20 cellular contexts compared by ENCODE assay signal in genomic region chr6:9543649-9544048, GRCh38.
"Had no signal": no experiment of that assay in that cellular context is flagged by ENCODE, and none has a peak within 500 bp of the region (broad histone marks: within the 10 kb centered on the region; RNA-seq: fewer than 3 reads in every experiment).

No MANE protein-coding gene starts in this region.

- H3K4me2 ChIP-seq: hepatocyte had no signal

- H3K36me3 ChIP-seq: neutrophil, ovary, prostate gland, upper lobe of left lung had no signal

- H3K4me1 Mint-ChIP-seq: activated CD8-positive, alpha-beta memory T cell treated with anti-CD3 and anti-CD28 coated beads, Interleukin-2, amount 10 ng/mL, durations not matched to agents 7 days and 5 days; activated naive CD4-positive, alpha-beta T cell treated with anti-CD3 and anti-CD28 coated beads, Interleukin-2, amount 10 ng/mL, durations not matched to agents 7 days and 5 days had no signal

- ATAC-seq: activated CD8-positive, alpha-beta memory T cell treated with anti-CD3 and anti-CD28 coated beads, Interleukin-2, amount 10 ng/mL, durations not matched to agents 7 days and 5 days; activated CD8-positive, alpha-beta T cell treated with anti-CD3 and anti-CD28 coated beads for 36 hours; foreskin keratinocyte; left ventricle myocardium superior had no signal

- DNase-seq: activated CD4-positive, alpha-beta T cell treated with anti-CD3 and anti-CD28 coated beads for 48 hours; activated CD8-positive, alpha-beta memory T cell treated with anti-CD3 and anti-CD28 coated beads, Interleukin-2, amount 10 ng/mL, durations not matched to agents 7 days and 5 days; activated CD8-positive, alpha-beta T cell treated with anti-CD3 and anti-CD28 coated beads for 36 hours; activated effector memory CD4-positive, alpha-beta T cell treated with anti-CD3 and anti-CD28 coated beads, Interleukin-2, amount 50 U/mL, for 16 hours; activated naive CD4-positive, alpha-beta T cell treated with anti-CD3 and anti-CD28 coated beads, Interleukin-2, amount 10 ng/mL, durations not matched to agents 7 days and 5 days; activated T-cell treated with anti-CD3 and anti-CD28 coated beads for 4 hours; cortex of kidney; erythroblast; foreskin keratinocyte; left ventricle myocardium superior; ovary; stimulated activated CD4-positive, alpha-beta T cell treated with anti-CD3 and anti-CD28 coated beads, Interleukin-2, amount 100 ng/mL, for 48 hours; stimulated activated naive CD4-positive, alpha-beta T cell treated with Interleukin-2 at 50 U/mL for 16 hours; T1000; upper lobe of left lung had no signal

- H3K4me1 ChIP-seq: foreskin keratinocyte, prostate gland, upper lobe of left lung had no signal

- H3K9me3 Mint-ChIP-seq: activated CD8-positive, alpha-beta T cell treated with anti-CD3 and anti-CD28 coated beads for 36 hours; activated naive CD4-positive, alpha-beta T cell treated with anti-CD3 and anti-CD28 coated beads, Interleukin-2, amount 10 ng/mL, durations not matched to agents 7 days and 5 days; nephron; T-helper 1 cell treated with Interleukin-12 subunit alpha and Interleukin-12 subunit beta and Interleukin-4 antibody, amounts not matched to agents 30 μg/mL and 1 μg/mL, for 36 hours had no signal

- H3K27ac ChIP-seq: foreskin keratinocyte, hepatocyte, neutrophil, ovary, prostate gland, upper lobe of left lung had no signal

- H3K4me3 ChIP-seq: hepatocyte, ovary, prostate gland, upper lobe of left lung had no signal

- H3K27ac Mint-ChIP-seq: activated CD8-positive, alpha-beta memory T cell treated with anti-CD3 and anti-CD28 coated beads, Interleukin-2, amount 10 ng/mL, durations not matched to agents 7 days and 5 days; activated CD8-positive, alpha-beta T cell treated with anti-CD3 and anti-CD28 coated beads for 36 hours; activated naive CD4-positive, alpha-beta T cell treated with anti-CD3 and anti-CD28 coated beads, Interleukin-2, amount 10 ng/mL, durations not matched to agents 7 days and 5 days; nephron; T-helper 1 cell treated with Interleukin-12 subunit alpha and Interleukin-12 subunit beta and Interleukin-4 antibody, amounts not matched to agents 30 μg/mL and 1 μg/mL, for 36 hours had no signal

- H3K27me3 Mint-ChIP-seq: activated CD8-positive, alpha-beta memory T cell treated with anti-CD3 and anti-CD28 coated beads, Interleukin-2, amount 10 ng/mL, durations not matched to agents 7 days and 5 days; activated CD8-positive, alpha-beta T cell treated with anti-CD3 and anti-CD28 coated beads for 36 hours; activated naive CD4-positive, alpha-beta T cell treated with anti-CD3 and anti-CD28 coated beads, Interleukin-2, amount 10 ng/mL, durations not matched to agents 7 days and 5 days had no signal

- H3K36me3 Mint-ChIP-seq: activated CD8-positive, alpha-beta memory T cell treated with anti-CD3 and anti-CD28 coated beads, Interleukin-2, amount 10 ng/mL, durations not matched to agents 7 days and 5 days; activated naive CD4-positive, alpha-beta T cell treated with anti-CD3 and anti-CD28 coated beads, Interleukin-2, amount 10 ng/mL, durations not matched to agents 7 days and 5 days had no signal

- H3K27me3 ChIP-seq: foreskin keratinocyte, hepatocyte, neutrophil, ovary, upper lobe of left lung had no signal

- H2AFZ ChIP-seq: hepatocyte had no signal

- H3K79me2 ChIP-seq: hepatocyte had no signal

- H3K9me3 ChIP-seq: neutrophil, ovary, prostate gland, upper lobe of left lung had no signal

- H3K4me3 Mint-ChIP-seq: activated CD8-positive, alpha-beta memory T cell treated with anti-CD3 and anti-CD28 coated beads, Interleukin-2, amount 10 ng/mL, durations not matched to agents 7 days and 5 days; activated CD8-positive, alpha-beta T cell treated with anti-CD3 and anti-CD28 coated beads for 36 hours; activated naive CD4-positive, alpha-beta T cell treated with anti-CD3 and anti-CD28 coated beads, Interleukin-2, amount 10 ng/mL, durations not matched to agents 7 days and 5 days; nephron; T-helper 1 cell treated with Interleukin-12 subunit alpha and Interleukin-12 subunit beta and Interleukin-4 antibody, amounts not matched to agents 30 μg/mL and 1 μg/mL, for 36 hours had no signal
